10 cellular contexts compared by ENCODE assay signal in genomic region chr14:93430319-93430801, GRCh38. TPM values are rescaled to one million over a fixed set of nuclear protein-coding genes. Genes with fewer than 3 reads are reported as not detected.
DNase-seq lines count a peak whose midpoint lies in the region; ATAC-seq and TF ChIP-seq lines count a peak whose summit lies in the region.
"Had no signal": no experiment of that assay in that cellular context is flagged by ENCODE, and none has a peak within 500 bp of the region (broad histone marks: within the 10 kb centered on the region; RNA-seq: fewer than 3 reads in every experiment).

No MANE protein-coding gene starts in this region.

- POLR2A ChIA-PET in SK-N-SH (lab: Yijun Ruan, JAX) = interaction anchor here (0.6 kb wide), 1 partner anchor 243 kb away, joined by 3 read pairs; no protein-coding TSS in a partner anchor

- TF ChIP-seq RAD21 in SK-N-SH (IDR thresholded peaks at IDR 0.05; ENCODE audit: low read length) = no peak; the same call in 1 of the 2 replicates

- H3K9me2 ChIP-seq in SK-N-SH = no peaks in the 10 kb centered on the region; the same call in 1 of the 2 replicates

- TF ChIP-seq CTCF in SK-N-SH (IDR thresholded peaks at IDR 0.05) = no peak
- TF ChIP-seq CTCF in testis (IDR thresholded peaks at IDR 0.05) = no peak

- H3K27me3 ChIP-seq in SK-N-SH (ENCODE audit: insufficient read depth) = no peaks in the 10 kb centered on the region
- peaks cover 2% of the 10 kb centered on the region for H3K27me3 ChIP-seq in iPS-15b (ENCODE audit: control insufficient read depth, insufficient read depth, low read length)
- H3K27me3 ChIP-seq in testis = peaks cover 2% of the 10 kb centered on the region

- no peak for TF ChIP-seq EP300 in SK-N-SH (IDR thresholded peaks at IDR 0.05; ENCODE audit: borderline replicate concordance in 1 of 2, low read depth in 1 of 2, low read length in 1 of 2)

- H3K4me1 ChIP-seq in SK-N-SH (ENCODE audit: control insufficient read depth in 1 of 2, insufficient read depth in 2 of 2, low read depth in 1 of 2, low read length in 1 of 2) (peaks cover 0 to 4% of the 10 kb centered on the region in 2 experiments; a peak in 2 of 4 replicates), iPS-15b (ENCODE audit: control insufficient read depth, insufficient read depth, low read length) (no peaks in the 10 kb centered on the region), testis (no peaks in the 10 kb centered on the region)
- H3K4me1 ChIP-seq: left lung had no signal

- H3K9me3 ChIP-seq in SK-N-SH (no peaks in the 10 kb centered on the region; the same call in 1 of the 2 replicates), iPS-15b (ENCODE audit: control insufficient read depth, insufficient read depth, low read length) (peaks cover 3% of the 10 kb centered on the region), testis (no peaks in the 10 kb centered on the region)

- peak; percentile 56 for DNase-seq in NCI-H1436 (lab: John Stamatoyannopoulos, UW)
- no peak for DNase-seq in NCI-H1436 treated with DMSO at 0.1 percent for 48 hours (lab: John Stamatoyannopoulos, UW)
- DNase-seq in SK-N-SH = peak; percentile 88
- peak; percentile 15 for DNase-seq in testis
- DNase-seq in mesenteric fat pad (ENCODE audit: low spot score) = no peak
- DNase-seq: MV-4-11 had no signal

- no peak for ATAC-seq in HG03469 (IDR thresholded peaks at IDR 0.05; ENCODE audit: unreplicated experiment)
- no peak for ATAC-seq in HG02798 (IDR thresholded peaks at IDR 0.05; ENCODE audit: poor library complexity, unreplicated experiment)

- H3K9ac ChIP-seq in SK-N-SH (no peak overlapping the region), iPS-15b (ENCODE audit: low read depth, low read length) (peak overlapping the region; percentile 71)

- H3F3A ChIP-seq in SK-N-SH (replicated peaks; ENCODE audit: insufficient read depth) = no peaks in the 10 kb centered on the region

- intact Hi-C loops in testis (cut with DNase I; ENCODE audit: low total_unique reads) = no loop called here

- H3K36me3 ChIP-seq in SK-N-SH (replicated peaks in 1 of 2; ENCODE audit: control insufficient read depth in 1 of 2, insufficient read depth in 2 of 2, low read length in 1 of 2) = no peaks in the 10 kb centered on the region
- no peaks in the 10 kb centered on the region for H3K36me3 ChIP-seq in iPS-15b (ENCODE audit: control insufficient read depth, insufficient read depth, low read length)
- no peaks in the 10 kb centered on the region for H3K36me3 ChIP-seq in testis (ENCODE audit: low read depth, missing control alignments)
- H3K36me3 ChIP-seq: left lung had no signal

- WGBS in SK-N-SH (ENCODE audit: low lambda C conversion rate) = 5% methylated on average over 35 of the region's 36 CpGs
- 0 to 1% methylated on average over 14 to 36 of the region's 36 CpGs for WGBS in testis, 2 donors

- no peaks in the 10 kb centered on the region for H3K79me2 ChIP-seq in SK-N-SH (ENCODE audit: insufficient read depth)

- peak overlapping the region in 1 of 2 experiments; percentile 88; a peak in 2 of 4 replicates for H3K27ac ChIP-seq in SK-N-SH (ENCODE audit: low read depth in 2 of 2, low read length in 1 of 2)
- H3K27ac ChIP-seq in testis = no peak overlapping the region
- H3K27ac ChIP-seq: left lung had no signal

- peak overlapping the region in 1 of 2 experiments; percentile 48; a peak in 3 of 4 replicates for H3K4me3 ChIP-seq in SK-N-SH (ENCODE audit: low read depth in 2 of 2, low read length in 1 of 2)
- peak overlapping the region; percentile 78 for H3K4me3 ChIP-seq in iPS-15b (ENCODE audit: low read depth, low read length)
- H3K4me3 ChIP-seq in testis = peak overlapping the region; percentile 22 to 32
- H3K4me3 ChIP-seq: left lung had no signal

- H4K20me1 ChIP-seq in SK-N-SH (ENCODE audit: insufficient read depth) = no peaks in the 10 kb centered on the region

- H2AFZ ChIP-seq in SK-N-SH (ENCODE audit: low read depth) = no peak overlapping the region

- peak overlapping the region; percentile 37; the same call in 1 of the 2 replicates for H3K4me2 ChIP-seq in SK-N-SH

- CTCF ChIA-PET in SK-N-SH (lab: Yijun Ruan, JAX) = interaction anchor here (0.6 kb wide), 1 partner anchor 35 kb away, joined by 3 read pairs; no protein-coding TSS in a partner anchor

- TF ChIP-seq POLR2A in testis (IDR thresholded peaks at IDR 0.05) = no peak

TF ChIP-seq in SK-N-SH, 30 proteins besides CTCF, POLR2A, EP300 and RAD21:
- peak; percentile 45; the same call in 1 of the 2 replicates for TF ChIP-seq MXI1 (IDR thresholded peaks at IDR 0.05; ENCODE audit: low read depth, low read length)
- TF ChIP-seq, protein P1, sequence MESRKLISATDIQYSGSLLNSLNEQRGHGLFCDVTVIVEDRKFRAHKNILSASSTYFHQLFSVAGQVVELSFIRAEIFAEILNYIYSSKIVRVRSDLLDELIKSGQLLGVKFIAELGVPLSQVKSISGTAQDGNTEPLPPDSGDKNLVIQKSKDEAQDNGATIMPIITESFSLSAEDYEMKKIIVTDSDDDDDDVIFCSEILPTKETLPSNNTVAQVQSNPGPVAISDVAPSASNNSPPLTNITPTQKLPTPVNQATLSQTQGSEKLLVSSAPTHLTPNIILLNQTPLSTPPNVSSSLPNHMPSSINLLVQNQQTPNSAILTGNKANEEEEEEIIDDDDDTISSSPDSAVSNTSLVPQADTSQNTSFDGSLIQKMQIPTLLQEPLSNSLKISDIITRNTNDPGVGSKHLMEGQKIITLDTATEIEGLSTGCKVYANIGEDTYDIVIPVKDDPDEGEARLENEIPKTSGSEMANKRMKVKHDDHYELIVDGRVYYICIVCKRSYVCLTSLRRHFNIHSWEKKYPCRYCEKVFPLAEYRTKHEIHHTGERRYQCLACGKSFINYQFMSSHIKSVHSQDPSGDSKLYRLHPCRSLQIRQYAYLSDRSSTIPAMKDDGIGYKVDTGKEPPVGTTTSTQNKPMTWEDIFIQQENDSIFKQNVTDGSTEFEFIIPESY (IDR thresholded peaks at IDR 0.05; ENCODE audit: borderline replicate concordance, low read depth) = no peak

RNA-seq across cellular contexts. Expression of gene UNC79, which starts 0.4 kb away (rescaled TPM):
- polyA plus RNA-seq in SK-N-SH (2012; rRNA removed) = 0.10 and 0.28 TPM in 2 replicates
- 0.22 and 0.43 TPM in 2 replicates for polyA plus RNA-seq in SK-N-SH (2012; cell fraction: cytosol; rRNA removed)
- 0.33 and 0.36 TPM in 2 replicates for polyA plus RNA-seq in SK-N-SH (2012; cell fraction: nucleus; rRNA removed)
- total RNA-seq in testis = 1 to 10 TPM; 4.3 to 5.5 TPM
- 10.7 TPM for polyA plus RNA-seq in testis (ENCODE audit: insufficient read depth, low read depth, low replicate concordance)
- total RNA-seq in mesenteric fat pad = 0.13 TPM

Comparison
In these comparisons a context has a peak if more than half of its experiments do, and no peak if none do; other contexts are left out.
1. DNase-seq: peak in NCI-H1436 (single experiment), SK-N-SH (single experiment) and testis (single experiment); none in NCI-H1436 treated with DMSO at 0.1 percent for 48 hours (single experiment) and mesenteric fat pad (single experiment).